9 cellular contexts compared by ENCODE assay signal in genomic region chr6:17101422-17102257, GRCh38. TPM values are rescaled to one million over a fixed set of nuclear protein-coding genes. Genes with fewer than 3 reads are reported as not detected.
A peak's percentile ranks its signal among the peaks of the same experiment; 100 is the strongest.
DNase-seq lines count a peak whose midpoint lies in the region; ATAC-seq, FAIRE-seq and TF ChIP-seq lines count a peak whose summit lies in the region.
"Had no signal": no experiment of that assay in that cellular context is flagged by ENCODE, and none has a peak within 500 bp of the region (broad histone marks: within the 10 kb centered on the region; RNA-seq: fewer than 3 reads in every experiment).

STMND1 (plus strand) TSS chr6:17102050; CDS start chr6:17102258, 208 bp downstream.

- no peaks in the 10 kb centered on the region for H3K9me3 ChIP-seq in T-helper 17 cell (ENCODE audit: control insufficient read depth, low read length, poor library complexity, severe bottlenecking)
- no peaks in the 10 kb centered on the region for H3K9me3 ChIP-seq in gastroesophageal sphincter
- H3K9me3 ChIP-seq in pancreas = no peaks in the 10 kb centered on the region

- H3K27ac Mint-ChIP-seq in T-helper 17 cell = no peak within 1 kb of the TSS

- DNase-seq in CD1c-positive myeloid dendritic cell (ENCODE audit: extremely low spot score) (peak; percentile 22), T-helper 17 cell (no peak), pancreas (peak; percentile 80 to 89 (median 84)), MV-4-11 (lab: John Stamatoyannopoulos, UW) (no peak)
- DNase-seq: naive B cell had no signal

- TF ChIP-seq CTCF in gastroesophageal sphincter (IDR thresholded peaks at IDR 0.05) = no peak
- no peak for TF ChIP-seq CTCF in pancreas (IDR thresholded peaks at IDR 0.05)

- H3K4me3 ChIP-seq in gastroesophageal sphincter (peak within 1 kb of the TSS in 1 of 2 donors; percentile 51), pancreas (peak within 1 kb of the TSS; percentile 33 to 68 (median 58))

- peak within 1 kb of the TSS; percentile 69 for H3K4me3 Mint-ChIP-seq in T-helper 17 cell

- intact Hi-C loops in pancreas (cut with DNase I) = no loop called here

- H3K36me3 ChIP-seq in gastroesophageal sphincter = no peaks in the 10 kb centered on the region
- H3K36me3 ChIP-seq in pancreas = no peaks in the 10 kb centered on the region

- WGBS in gastroesophageal sphincter (ENCODE audit: low coverage in 1 of 2), 2 donors = 15 to 35% methylated on average over 4 to 17 of the region's 57 CpGs
- 4 to 7% methylated on average over 57 of the region's 57 CpGs for WGBS in pancreas, 2 donors

- peaks cover 51% of the 10 kb centered on the region for H3K27me3 ChIP-seq in gastroesophageal sphincter
- H3K27me3 ChIP-seq in pancreas = no peaks in the 10 kb centered on the region

- no peak for TF ChIP-seq POLR2A in gastroesophageal sphincter (IDR thresholded peaks at IDR 0.05)

- no peaks in the 10 kb centered on the region for H3K36me3 Mint-ChIP-seq in T-helper 17 cell (ENCODE audit: low read depth)

- no peak for TF ChIP-seq EP300 in gastroesophageal sphincter (IDR thresholded peaks at IDR 0.05)

- FAIRE-seq in pancreas (lab: Jason Lieb, UNC) = no peak

- peaks cover 73% of the 10 kb centered on the region for H3K27me3 Mint-ChIP-seq in T-helper 17 cell

- peaks cover 9% of the 10 kb centered on the region for H3K4me1 Mint-ChIP-seq in T-helper 17 cell

- peak; percentile 53 for ATAC-seq in HG02678 (IDR thresholded peaks at IDR 0.05; ENCODE audit: unreplicated experiment)
- ATAC-seq in T-helper 17 cell = no peak
- ATAC-seq in gastroesophageal sphincter = peak; percentile 50
- peak; percentile 80 to 86 (median 85) for ATAC-seq in pancreas
- ATAC-seq in GM19395 (IDR thresholded peaks at IDR 0.05; ENCODE audit: unreplicated experiment) = no peak
- no peak for ATAC-seq in GM18502 (IDR thresholded peaks at IDR 0.05; ENCODE audit: poor library complexity, unreplicated experiment)

- H3K4me1 ChIP-seq in gastroesophageal sphincter (peaks cover 0 to 14% (median 8%) of the 10 kb centered on the region in 3 donors), pancreas (peaks cover 10 to 25% (median 20%) of the 10 kb centered on the region in 3 donors)

- no peak within 1 kb of the TSS for H3K27ac ChIP-seq in gastroesophageal sphincter
- peak within 1 kb of the TSS; percentile 41 to 85 (median 56) for H3K27ac ChIP-seq in pancreas

RNA-seq across cellular contexts. Expression of gene STMND1, which starts in this region (rescaled TPM):
- total RNA-seq in T-helper 17 cell = not detected
- total RNA-seq in gastroesophageal sphincter = not detected
- 1 to 10 TPM in 5 of 6 donors, under 1 TPM in 1; 0.21 to 3.8 (median 1.4) TPM for total RNA-seq in pancreas
- 1 to 10 TPM; 1.1 to 2.2 TPM for polyA plus RNA-seq in pancreas

Comparison
In these comparisons a context has a peak if more than half of its experiments do, and no peak if none do; other contexts are left out.
1. Peak in ATAC-seq in gastroesophageal sphincter; RNA of the gene not detected or under 1 TPM.
2. DNase-seq: peak in CD1c-positive myeloid dendritic cell (single experiment) and pancreas (6 of 6); none in T-helper 17 cell (0 of 3) and MV-4-11 (single experiment).
3. ATAC-seq: peak in HG02678 (single experiment) and pancreas (4 of 4); none in T-helper 17 cell (single experiment), GM19395 (single experiment) and GM18502 (single experiment).
4. H3K27ac ChIP-seq: peak in pancreas (4 of 4); none in gastroesophageal sphincter (0 of 4).